In the genomic region with DNA sequence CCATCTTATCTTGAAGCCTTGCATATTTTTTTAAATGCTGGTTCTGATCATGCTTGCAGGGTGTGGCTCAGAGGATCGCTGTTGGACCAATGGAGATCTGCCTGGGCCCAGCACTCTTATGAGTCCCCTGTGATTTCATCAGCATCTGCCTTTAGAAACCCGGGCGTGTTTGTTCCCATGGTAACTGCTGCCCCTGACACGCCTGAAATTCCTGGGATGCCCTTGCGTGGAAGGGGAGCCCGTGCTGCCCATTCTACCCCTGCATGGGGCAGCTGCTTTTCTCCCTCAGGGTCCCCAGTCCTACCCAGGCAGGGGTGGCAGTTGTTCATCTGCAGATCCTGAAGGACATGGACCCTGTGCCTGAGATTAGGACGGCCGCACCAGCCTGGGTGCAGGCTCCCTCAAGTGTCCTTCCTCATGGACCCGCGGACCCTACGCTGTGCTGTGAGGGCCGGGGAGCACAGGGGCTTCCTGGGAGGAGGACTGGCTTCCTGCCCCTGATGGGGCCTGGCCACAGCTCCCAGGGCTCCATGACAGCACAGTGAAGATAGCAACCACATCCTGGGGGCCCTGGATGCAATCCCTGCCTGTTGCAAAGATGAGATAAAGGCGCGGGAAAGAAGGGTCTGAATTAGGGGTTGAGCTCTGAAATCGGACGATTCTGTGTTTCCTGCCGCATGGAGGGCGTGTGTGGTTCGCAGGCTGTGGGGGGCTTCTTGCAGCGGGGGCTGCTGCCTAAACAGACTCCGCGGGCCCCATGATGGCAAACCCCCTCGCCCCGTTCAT, we compare ENCODE assay signal across 8 cellular contexts.
DNase-seq lines count a peak whose midpoint lies in the region; ATAC-seq and TF ChIP-seq lines count a peak whose summit lies in the region.

No MANE protein-coding gene starts in this region.

- H3K9me3 ChIP-seq in BLaER1, result no peaks in the 10 kb centered on the region
- no peaks in the 10 kb centered on the region for H3K9me3 ChIP-seq in suprapubic skin

- TF ChIP-seq EP300 in suprapubic skin (IDR thresholded peaks at IDR 0.05), result no peak

- WGBS in suprapubic skin, result 29% methylated on average over 23 of the region's 24 CpGs

- H3K27me3 ChIP-seq in BLaER1 (peaks cover 31% of the 10 kb centered on the region), suprapubic skin (no peaks in the 10 kb centered on the region)

- H3K4me3 ChIP-seq in BLaER1 (peak overlapping the region; percentile 68), suprapubic skin (peak overlapping the region; percentile 37)
- H3K4me3 ChIP-seq in Jurkat, Clone E6-1 (ENCODE audit: low read length), result peak overlapping the region; percentile 42

- peak overlapping the region; percentile 92 for H3K4me2 ChIP-seq in BLaER1

- no peak for TF ChIP-seq POLR2A in suprapubic skin (IDR thresholded peaks at IDR 0.05)

- H3K27ac ChIP-seq in BLaER1, result peak overlapping the region; percentile 64; the same call in 1 of the 2 replicates
- no peak overlapping the region for H3K27ac ChIP-seq in suprapubic skin

- H3K9ac ChIP-seq in BLaER1, result peak overlapping the region; percentile 78

- peaks cover 4% of the 10 kb centered on the region; the same call in 1 of the 2 replicates for H3K36me3 ChIP-seq in BLaER1
- H3K36me3 ChIP-seq in suprapubic skin, result no peaks in the 10 kb centered on the region

- H4K20me1 ChIP-seq in BLaER1, result 0 out of 2 replicates have a peak, but pooled peaks cover 8% of the 10 kb centered on the region

- ATAC-seq in HG03175 (IDR thresholded peaks at IDR 0.05; ENCODE audit: unreplicated experiment) (no peak), HG03342 (IDR thresholded peaks at IDR 0.05; ENCODE audit: unreplicated experiment) (no peak)

- TF ChIP-seq CTCF in suprapubic skin (IDR thresholded peaks at IDR 0.05), result no peak

- peaks cover 20% of the 10 kb centered on the region for H3K4me1 ChIP-seq in BLaER1
- peaks cover 15% of the 10 kb centered on the region for H3K4me1 ChIP-seq in suprapubic skin

- peak; percentile 69 for DNase-seq in Jurkat, Clone E6-1 (ENCODE audit: low read depth, low spot score)
- DNase-seq in astrocyte of the hippocampus (ENCODE audit: low read depth, low spot score), result peak; percentile 79
- DNase-seq in iris pigment epithelial cell (ENCODE audit: low read depth), result peak; percentile 82
- DNase-seq in suprapubic skin (ENCODE audit: low spot score in 2 of 2), result peak in 1 of 2 donors; percentile 67
- DNase-seq in NCI-H128 (lab: John Stamatoyannopoulos, UW; ENCODE audit: unreplicated experiment), result no peak
